ENCODE assay signal across 15 cellular contexts in the genomic region with DNA sequence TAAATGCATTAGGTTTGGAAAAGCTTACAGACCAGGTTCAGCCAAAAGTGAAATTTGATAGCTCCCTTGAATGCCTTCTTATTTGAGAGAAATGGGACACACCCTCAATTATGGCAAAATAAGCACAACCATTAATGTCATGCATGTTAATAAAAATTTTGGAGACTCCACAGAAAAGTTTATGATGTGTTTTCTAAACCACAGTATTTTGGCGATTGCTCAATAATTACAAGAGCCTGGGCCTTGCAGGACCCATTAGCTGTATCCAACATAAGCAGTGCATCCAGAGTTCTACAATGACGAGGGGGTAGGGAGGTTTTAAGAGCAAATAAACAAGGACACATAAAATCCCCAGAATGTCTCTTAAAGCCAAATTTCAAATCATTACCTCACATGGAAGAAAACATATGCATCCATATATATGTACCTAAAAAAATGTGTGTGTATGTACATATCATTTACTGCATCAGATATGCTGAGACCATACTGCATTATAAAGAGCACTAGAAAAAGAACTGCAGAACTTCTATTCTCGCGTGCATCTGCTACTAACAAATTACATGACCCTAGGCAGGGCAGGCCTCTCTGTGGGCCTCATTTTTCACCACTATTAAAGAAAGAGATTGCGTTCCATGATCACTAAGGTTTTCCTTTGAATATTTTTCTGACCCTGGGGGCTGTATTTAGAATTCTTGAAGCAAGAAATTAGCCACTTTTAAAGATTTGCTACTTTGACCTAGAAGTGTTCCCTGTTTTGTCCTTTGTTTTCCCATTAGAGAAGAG. TPM values are rescaled to one million over a fixed set of nuclear protein-coding genes. Genes with fewer than 3 reads are reported as not detected.
DNase-seq lines count a peak whose midpoint lies in the region; ATAC-seq and TF ChIP-seq lines count a peak whose summit lies in the region.
"Had no signal": no experiment of that assay in that cellular context is flagged by ENCODE, and none has a peak within 500 bp of the region (broad histone marks: within the 10 kb centered on the region; RNA-seq: fewer than 3 reads in every experiment).

No MANE protein-coding gene starts in this region.

- no peak overlapping the region for H3K9ac ChIP-seq in fibroblast of lung (ENCODE audit: insufficient read depth, low read length)

- no peaks in the 10 kb centered on the region for H4K20me1 ChIP-seq in fibroblast of lung (ENCODE audit: control insufficient read depth, extremely low read depth, insufficient read depth, low read length)

- H3K4me1 ChIP-seq in fibroblast of lung (ENCODE audit: control insufficient read depth, extremely low read depth, insufficient read depth, low read length): peaks cover 3% of the 10 kb centered on the region
- H3K4me1 ChIP-seq: Caco-2 had no signal

- DNase-seq in NCI-H1694 treated with DMSO at 0.1 percent for 48 hours (lab: John Stamatoyannopoulos, UW) (peak; percentile 38), NCI-H1694 (lab: John Stamatoyannopoulos, UW) (no peak), NCI-H748 treated with DMSO at 0.1 percent for 48 hours (lab: John Stamatoyannopoulos, UW) (peak; percentile 62), fibroblast of lung (ENCODE audit: low read depth in 2 of 2) (peak in 1 of 2 donors; percentile 58), sciatic nerve (ENCODE audit: low spot score) (no peak), cerebellar nuclear complex (lab: John Stamatoyannopoulos, UW) (no peak)
- DNase-seq: 8988T; activated CD4-positive, CD25-positive, alpha-beta regulatory T cell treated with anti-CD3 and anti-CD28 coated beads, Interleukin-2, amount 50 U/mL, for 72 hours; activated naive CD8-positive, alpha-beta T cell treated with anti-CD3 and anti-CD28 coated beads for 36 hours; activated T-cell treated with anti-CD3 and anti-CD28 coated beads for 4 hours; Caco-2 had no signal

- H3K4me2 ChIP-seq in fibroblast of lung (ENCODE audit: extremely low read depth, insufficient read depth, low read length): peak overlapping the region; percentile 46

- H3K36me3 ChIP-seq in fibroblast of lung (ENCODE audit: control insufficient read depth, insufficient read depth, low read length): no peaks in the 10 kb centered on the region
- H3K36me3 ChIP-seq: neutrophil had no signal

- no peaks in the 10 kb centered on the region for H3K79me2 ChIP-seq in fibroblast of lung (ENCODE audit: control insufficient read depth, insufficient read depth, low read length)

- H2AFZ ChIP-seq in fibroblast of lung (ENCODE audit: low read length): peak overlapping the region; percentile 24

- no peak overlapping the region for H3K4me3 ChIP-seq in fibroblast of lung (replicated peaks in 1 of 4; ENCODE audit: control extremely low read depth in 1 of 4, insufficient read depth in 1 of 4, low read depth in 3 of 4, low read length in 4 of 4)
- H3K4me3 ChIP-seq: skin epidermis had no signal

- H3K9me3 ChIP-seq in fibroblast of lung (ENCODE audit: control insufficient read depth, insufficient read depth, low read depth, low read length): no peaks in the 10 kb centered on the region
- H3K9me3 ChIP-seq: Caco-2, neutrophil had no signal

- ATAC-seq in sciatic nerve (peak; percentile 85), HG03139 (IDR thresholded peaks at IDR 0.05; ENCODE audit: unreplicated experiment) (no peak), HG03378 (IDR thresholded peaks at IDR 0.05; ENCODE audit: unreplicated experiment) (no peak)

- intact Hi-C loops in sciatic nerve (cut with DNase I): no loop called here

- no peaks in the 10 kb centered on the region for H3K27me3 ChIP-seq in fibroblast of lung (ENCODE audit: control insufficient read depth, insufficient read depth, low read length)
- H3K27me3 ChIP-seq: neutrophil had no signal

- H3K27ac ChIP-seq in fibroblast of lung (ENCODE audit: insufficient read depth, low read length): no peak overlapping the region
- H3K27ac ChIP-seq: neutrophil had no signal

- TF ChIP-seq CTCF in fibroblast of lung (conservative IDR thresholded peaks at IDR 0.05 in 1 of 2, IDR thresholded peaks at IDR 0.05 in 1 of 2; ENCODE audit: low read depth in 1 of 2, low read length in 2 of 2): no peak

RNA-seq across cellular contexts. Expression of a gene that starts 38.0 kb away (rescaled TPM):
- 0.26 and 0.33 TPM in 2 replicates for total RNA-seq in fibroblast of lung
- polyA plus RNA-seq in fibroblast of lung: 0.20 and 0.52 TPM in 2 replicates
- 0.12 and 0.61 TPM in 2 replicates for polyA plus RNA-seq in fibroblast of lung (2012)
- 0.67 and 3.7 TPM in 2 replicates for polyA minus RNA-seq in fibroblast of lung (ENCODE audit: low replicate concordance)
- total RNA-seq in sciatic nerve: 4.1 TPM

RNA-seq across cellular contexts. Expression of a gene that starts 49.9 kb away (rescaled TPM):
- total RNA-seq in fibroblast of lung (0.77 and 1.7 TPM in 2 replicates), sciatic nerve (7.5 TPM)
- 0.14 and 0.17 TPM in 2 replicates for polyA plus RNA-seq in fibroblast of lung
- 0.03 and 0.13 TPM in 2 replicates for polyA plus RNA-seq in fibroblast of lung (2012)
- polyA minus RNA-seq in fibroblast of lung (ENCODE audit: low replicate concordance): not detected in 2 replicates

Comparison
In these comparisons a context has a peak if more than half of its experiments do, and no peak if none do; other contexts are left out.
1. DNase-seq: peak in NCI-H1694 treated with DMSO at 0.1 percent for 48 hours (single experiment) and NCI-H748 treated with DMSO at 0.1 percent for 48 hours (single experiment); none in NCI-H1694 (single experiment), sciatic nerve (single experiment) and cerebellar nuclear complex (0 of 2).